Comparison of ENCODE assay signal across 8 cellular contexts in genomic region chr1:219660666-219661463, GRCh38. TPM values are rescaled to one million over a fixed set of nuclear protein-coding genes. Genes with fewer than 3 reads are reported as not detected.
A peak's percentile ranks its signal among the peaks of the same experiment; 100 is the strongest.
DNase-seq lines count a peak whose midpoint lies in the region; ATAC-seq and TF ChIP-seq lines count a peak whose summit lies in the region.

No MANE protein-coding gene starts in this region.

- CTCF ChIA-PET in IMR-90 (lab: Yijun Ruan, JAX) = interaction anchor here (0.5 to 1.6 kb wide), 7 partner anchors 10 to 1386 kb away, joined by 3 to 8 read pairs (median 4); no protein-coding TSS in a partner anchor

- H3F3A ChIP-seq in SU-DHL-6 (ENCODE audit: insufficient read depth) = no peaks in the 10 kb centered on the region

- H4K5ac ChIP-seq in IMR-90 (ENCODE audit: low read depth, low read length) (peak overlapping the region; percentile 58; the same call in 1 of the 2 replicates), mesendoderm (ENCODE audit: low read length) (no peak overlapping the region)

- H2AFZ ChIP-seq in IMR-90 (replicated peaks; ENCODE audit: low read length, poor library complexity) (peak overlapping the region; percentile 71), SU-DHL-6 (ENCODE audit: low read depth, low read length, severe bottlenecking) (no peak overlapping the region)

- no peaks in the 10 kb centered on the region for H3K9me3 ChIP-seq in IMR-90 (ENCODE audit: control insufficient read depth, insufficient read depth, low read length)
- H3K9me3 ChIP-seq in SU-DHL-6 (ENCODE audit: insufficient read depth, low read length) = no peaks in the 10 kb centered on the region

- H3K9me2 ChIP-seq in SU-DHL-6 (replicated peaks; ENCODE audit: insufficient read depth, low read length) = no peaks in the 10 kb centered on the region

- H3K18ac ChIP-seq in IMR-90 (ENCODE audit: low read depth, low read length) (peak overlapping the region; percentile 55; the same call in 1 of the 2 replicates), mesendoderm (ENCODE audit: low read length) (no peak overlapping the region)

- H4K8ac ChIP-seq in IMR-90 (ENCODE audit: low read depth in 2 of 2, low read length in 2 of 2) = 0 out of 4 replicates have a peak overlapping the region, but pooled peaks of 1 of the 2 experiments have one; percentile 20
- no peak overlapping the region for H4K8ac ChIP-seq in mesendoderm (ENCODE audit: low read depth, low read length)

- H2AK9ac ChIP-seq in IMR-90 (replicated peaks; ENCODE audit: low read depth, low read length, poor library complexity) = peak overlapping the region; percentile 66

- peak; percentile 75 for ATAC-seq in GM21529 (IDR thresholded peaks at IDR 0.05; ENCODE audit: unreplicated experiment)
- peak; percentile 92 for ATAC-seq in IMR-90 (ENCODE audit: low read depth)

- H2BK15ac ChIP-seq in IMR-90 (ENCODE audit: low read depth, low read length) (no peak overlapping the region), mesendoderm (replicated peaks; ENCODE audit: low read depth) (no peak overlapping the region)

- H2BK20ac ChIP-seq in IMR-90 (ENCODE audit: low read depth, low read length) = no peak overlapping the region

- H3K4me1 ChIP-seq in IMR-90 (ENCODE audit: control insufficient read depth, insufficient read depth, low read length) (peaks cover 6% of the 10 kb centered on the region; the same call in 1 of the 2 replicates), mesendoderm (ENCODE audit: control insufficient read depth, low read depth, low read length) (peaks cover 4% of the 10 kb centered on the region)

- TF ChIP-seq POLR2A in IMR-90 (IDR thresholded peaks at IDR 0.05; ENCODE audit: low read depth, low read length) = 0 out of 2 replicates have a peak, but pooled peaks have one; percentile 27

- dilution Hi-C loops in IMR-90 (cut with HindIII; ENCODE audit: low sequenced_read_pairs, unreplicated experiment) = no loop called here

- 34% methylated on average over 5 of the region's 24 CpGs; no CpG with 5 or more reads in 1 of the 2 experiments for WGBS in IMR-90 (ENCODE audit: extremely low coverage in 2 of 2, insufficient read length in 1 of 2), 2 experiments
- WGBS in mesendoderm (ENCODE audit: extremely low coverage, insufficient coverage, low lambda C conversion rate) = no CpG with 5 or more reads among the region's 24 CpGs

- in situ Hi-C loops in IMR-90 (cut with MboI; ENCODE audit: low sequenced_read_pairs) = loop anchor here (10.0 kb wide), 1 partner anchor 1336 kb away; no protein-coding TSS in a partner anchor

- no peak overlapping the region; the same call in 1 of the 2 replicates for H4K91ac ChIP-seq in IMR-90 (ENCODE audit: insufficient read depth, low read depth, low read length)

- H3K56ac ChIP-seq in IMR-90 (ENCODE audit: extremely low read depth, insufficient read depth, low read length) (no peak overlapping the region), mesendoderm (ENCODE audit: low read length) (peak overlapping the region; percentile 81)

- POLR2A ChIA-PET in IMR-90 (lab: Charles Lee; ENCODE audit: unreplicated experiment) = no interaction called here

- no TSS peak for BruUV-seq in IMR-90 (replicated peaks; lab: Mats Ljungman, UMichigan)

- H2BK120ac ChIP-seq in IMR-90 (ENCODE audit: low read depth, low read length) = no peak overlapping the region
- H2BK120ac ChIP-seq in mesendoderm (ENCODE audit: low read depth, low read length) = no peak overlapping the region

- no peak overlapping the region for H3K4me3 ChIP-seq in IMR-90 (ENCODE audit: insufficient read depth, low read depth, low read length)
- no peak overlapping the region for H3K4me3 ChIP-seq in SU-DHL-6 (ENCODE audit: insufficient read depth, low read length, poor library complexity, severe bottlenecking)
- H3K4me3 ChIP-seq in mesendoderm (ENCODE audit: low read length) = peak overlapping the region; percentile 2

- no peak overlapping the region for H3K14ac ChIP-seq in IMR-90 (replicated peaks; ENCODE audit: low read depth, low read length)

- H3K36me3 ChIP-seq in IMR-90 (ENCODE audit: control insufficient read depth, insufficient read depth, low read length) (no peaks in the 10 kb centered on the region), SU-DHL-6 (ENCODE audit: low read length) (no peaks in the 10 kb centered on the region), mesendoderm (ENCODE audit: control insufficient read depth, insufficient read depth, low read length) (no peaks in the 10 kb centered on the region)

- no peaks in the 10 kb centered on the region for H3K79me2 ChIP-seq in SU-DHL-6 (ENCODE audit: insufficient read depth, low read length)
- H3K79me2 ChIP-seq in mesendoderm (ENCODE audit: control insufficient read depth, insufficient read depth, low read length) = no peaks in the 10 kb centered on the region

- intact Hi-C loops in IMR-90 (cut with micrococcal nuclease) = loop anchor here (1.0 to 5.0 kb wide), 4 partner anchors 152 to 1331 kb away; no protein-coding TSS in a partner anchor

- H3K79me1 ChIP-seq in IMR-90 (ENCODE audit: low read depth in 1 of 2, low read length in 2 of 2) (no peaks in the 10 kb centered on the region), mesendoderm (ENCODE audit: low read length) (no peaks in the 10 kb centered on the region)

- H3K23ac ChIP-seq in IMR-90 (ENCODE audit: low read depth, low read length) = no peak overlapping the region
- no peak overlapping the region for H3K23ac ChIP-seq in mesendoderm (ENCODE audit: low read length)

- no peak overlapping the region for H2AK5ac ChIP-seq in IMR-90 (ENCODE audit: low read depth, low read length)
- no peak overlapping the region for H2AK5ac ChIP-seq in mesendoderm (ENCODE audit: low read length)

- H3K4ac ChIP-seq in IMR-90 (ENCODE audit: low read depth, low read length) (no peak overlapping the region), mesendoderm (ENCODE audit: low read depth, low read length) (no peak overlapping the region)

- peak overlapping the region; percentile 69 for H3K4me2 ChIP-seq in IMR-90 (ENCODE audit: low read depth, low read length)
- H3K4me2 ChIP-seq in SU-DHL-6 (ENCODE audit: low read depth, low read length, poor library complexity, severe bottlenecking) = no peak overlapping the region
- peak overlapping the region; percentile 37 for H3K4me2 ChIP-seq in mesendoderm (ENCODE audit: low read length)

- no peaks in the 10 kb centered on the region for H3K9me1 ChIP-seq in IMR-90 (ENCODE audit: insufficient read depth, low read length)

- TF ChIP-seq CTCF in IMR-90 (conservative IDR thresholded peaks at IDR 0.05; ENCODE audit: low read depth, low read length) (peak; percentile 89), SU-DHL-6 (IDR thresholded peaks at IDR 0.05; ENCODE audit: insufficient read depth, low read length, poor library complexity, severe bottlenecking) (peak; percentile 59)

- DNase-seq in GDM1 (lab: John Stamatoyannopoulos, UW) (peak; percentile 40), IMR-90 (peak; percentile 88), epithelial cell of prostate (ENCODE audit: low read depth, low spot score) (peak; percentile 34), mesendoderm (peak; percentile 97), superior temporal gyrus (ENCODE audit: extremely low spot score) (peak; percentile 97), RKO (ENCODE audit: low spot score) (no peak)

- H3K27me3 ChIP-seq in IMR-90 (ENCODE audit: control insufficient read depth, insufficient read depth, low read length) (no peaks in the 10 kb centered on the region), SU-DHL-6 (ENCODE audit: low read length) (no peaks in the 10 kb centered on the region), mesendoderm (ENCODE audit: insufficient read depth, low read length, poor library complexity) (no peaks in the 10 kb centered on the region)

- peak overlapping the region; percentile 56 for H3K9ac ChIP-seq in IMR-90 (ENCODE audit: low read depth, low read length)
- H3K9ac ChIP-seq in SU-DHL-6 (ENCODE audit: low read length) = no peak overlapping the region
- H3K9ac ChIP-seq in mesendoderm (ENCODE audit: low read length) = peak overlapping the region; percentile 31

- H4K20me1 ChIP-seq in IMR-90 (ENCODE audit: insufficient read depth, low read length) (no peaks in the 10 kb centered on the region), SU-DHL-6 (ENCODE audit: low read depth, low read length) (no peaks in the 10 kb centered on the region)

- peak overlapping the region; percentile 60; the same call in 1 of the 2 replicates for H3K27ac ChIP-seq in IMR-90 (ENCODE audit: insufficient read depth, low read length)
- H3K27ac ChIP-seq in SU-DHL-6 (ENCODE audit: low read depth, low read length) = no peak overlapping the region
- no peak overlapping the region for H3K27ac ChIP-seq in epithelial cell of prostate
- no peak overlapping the region for H3K27ac ChIP-seq in mesendoderm (ENCODE audit: low read depth, low read length)

- H2BK5ac ChIP-seq in IMR-90 (ENCODE audit: low read depth, low read length, poor library complexity, severe bottlenecking) (no peak overlapping the region), mesendoderm (ENCODE audit: low read length) (no peak overlapping the region)

- TF ChIP-seq RAD21 in IMR-90 (IDR thresholded peaks at IDR 0.05; ENCODE audit: low read length) = peak; percentile 81

TF ChIP-seq in IMR-90, 13 proteins besides CTCF, POLR2A, EP300 and RAD21:
- TF ChIP-seq RFX5 (IDR thresholded peaks at IDR 0.05; ENCODE audit: low read depth, low read length) = no peak
- TF ChIP-seq CEBPB (IDR thresholded peaks at IDR 0.05; ENCODE audit: low read depth, low read length) = peak; percentile 62; the same call in 1 of the 2 replicates
- no peak for TF ChIP-seq RCOR1 (IDR thresholded peaks at IDR 0.05; ENCODE audit: insufficient replicate concordance, low read length)
- peak; percentile 75 for TF ChIP-seq SMC3 (IDR thresholded peaks at IDR 0.05; ENCODE audit: low read depth, low read length)
- TF ChIP-seq, protein P1, sequence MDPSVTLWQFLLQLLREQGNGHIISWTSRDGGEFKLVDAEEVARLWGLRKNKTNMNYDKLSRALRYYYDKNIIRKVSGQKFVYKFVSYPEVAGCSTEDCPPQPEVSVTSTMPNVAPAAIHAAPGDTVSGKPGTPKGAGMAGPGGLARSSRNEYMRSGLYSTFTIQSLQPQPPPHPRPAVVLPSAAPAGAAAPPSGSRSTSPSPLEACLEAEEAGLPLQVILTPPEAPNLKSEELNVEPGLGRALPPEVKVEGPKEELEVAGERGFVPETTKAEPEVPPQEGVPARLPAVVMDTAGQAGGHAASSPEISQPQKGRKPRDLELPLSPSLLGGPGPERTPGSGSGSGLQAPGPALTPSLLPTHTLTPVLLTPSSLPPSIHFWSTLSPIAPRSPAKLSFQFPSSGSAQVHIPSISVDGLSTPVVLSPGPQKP (IDR thresholded peaks at IDR 0.05; ENCODE audit: borderline replicate concordance, low read depth, low read length) = no peak

RNA-seq across cellular contexts. Expression of gene ZC3H11B, which starts 48.0 kb away (rescaled TPM):
- under 0.01 and 0.28 TPM in 2 replicates for total RNA-seq in IMR-90 (2012; rRNA removed)
- polyA plus RNA-seq in IMR-90 (2012; rRNA removed) = 0.03 TPM in 1 of 2 replicates, not detected in the other
- 0.03 TPM in 1 of 2 replicates, not detected in the other for polyA plus RNA-seq in IMR-90 (2012; cell fraction: cytosol; rRNA removed)
- polyA plus RNA-seq in IMR-90 (2012; cell fraction: nucleus; rRNA removed; ENCODE audit: low replicate concordance) = 0.08 and 0.22 TPM in 2 replicates
- polyA plus RNA-seq in mesendoderm (2013, experiment 1 of 2) = 0.06 TPM
- 0.03 TPM for polyA plus RNA-seq in mesendoderm (2013, experiment 2 of 2)
